28 cellular contexts compared by ENCODE assay signal in the genomic region with DNA sequence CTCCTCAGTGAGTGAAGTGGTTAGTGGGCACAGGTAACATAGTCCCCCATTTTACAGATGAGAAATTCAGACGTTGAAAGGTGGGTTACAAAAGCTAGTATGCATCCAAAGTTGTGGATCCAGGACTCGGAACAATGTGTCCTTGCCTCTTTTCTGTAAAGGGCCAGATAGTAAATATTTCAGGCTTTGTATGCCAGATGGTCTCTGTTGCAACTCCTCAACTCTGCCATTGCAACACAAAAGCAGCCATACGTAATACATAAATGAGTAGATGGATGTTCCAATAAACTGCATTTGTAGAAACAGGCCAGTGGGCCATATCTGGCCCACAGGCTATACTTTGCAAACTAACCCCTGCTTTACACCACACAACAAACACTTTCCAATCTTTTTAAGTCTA.
DNase-seq lines count a peak whose midpoint lies in the region; ATAC-seq and TF ChIP-seq lines count a peak whose summit lies in the region.
"Had no signal": no experiment of that assay in that cellular context is flagged by ENCODE, and none has a peak within 500 bp of the region (broad histone marks: within the 10 kb centered on the region; RNA-seq: fewer than 3 reads in every experiment).

No MANE protein-coding gene starts in this region.

- no peak for ATAC-seq in HG02623 (IDR thresholded peaks at IDR 0.05; ENCODE audit: unreplicated experiment)
- ATAC-seq: GM23338; left ventricle myocardium superior; stimulated activated naive CD8-positive, alpha-beta T cell treated with anti-CD3 and anti-CD28 coated beads, Interleukin-15, amount 100 ng/mL, for 72 hours had no signal

- H3K27me3 ChIP-seq in KMS-11 (ENCODE audit: insufficient read depth, low read depth), result no peaks in the 10 kb centered on the region
- no peaks in the 10 kb centered on the region for H3K27me3 ChIP-seq in adipocyte (replicated peaks; ENCODE audit: control insufficient read depth, insufficient read depth, low read length)
- peaks cover 5% of the 10 kb centered on the region for H3K27me3 ChIP-seq in osteoblast (ENCODE audit: insufficient read depth, low read length)
- H3K27me3 ChIP-seq: BLaER1, dorsolateral prefrontal cortex, thyroid gland had no signal

- H3K4me1 ChIP-seq in KMS-11 (ENCODE audit: low read depth, poor library complexity, severe bottlenecking) (peaks cover 30% of the 10 kb centered on the region), adipocyte (ENCODE audit: control insufficient read depth, insufficient read depth, low read length) (peaks cover 45% of the 10 kb centered on the region), osteoblast (ENCODE audit: insufficient read depth, low read length) (no peaks in the 10 kb centered on the region)
- H3K4me1 ChIP-seq: thyroid gland had no signal

- H3K27ac ChIP-seq in KMS-11, result no peak overlapping the region
- H3K27ac ChIP-seq in osteoblast (ENCODE audit: low read depth, low read length), result no peak overlapping the region
- H3K27ac ChIP-seq: BLaER1, esophagus squamous epithelium, thyroid gland had no signal

- H4K20me1 ChIP-seq in KMS-11 (ENCODE audit: insufficient read depth), result no peaks in the 10 kb centered on the region
- no peaks in the 10 kb centered on the region for H4K20me1 ChIP-seq in osteoblast (ENCODE audit: insufficient read depth, low read length)
- H4K20me1 ChIP-seq: BLaER1 had no signal

- H3K9me3 ChIP-seq in adipocyte (ENCODE audit: control insufficient read depth, low read length) (no peaks in the 10 kb centered on the region), osteoblast (ENCODE audit: low read depth, low read length) (no peaks in the 10 kb centered on the region)
- H3K9me3 ChIP-seq: esophagus squamous epithelium, thyroid gland had no signal

- no peak overlapping the region for H3K9ac ChIP-seq in KMS-11
- peak overlapping the region; percentile 81 for H3K9ac ChIP-seq in adipocyte (ENCODE audit: low read length)
- H3K9ac ChIP-seq: BLaER1 had no signal

- peak overlapping the region; percentile 90; the same call in 1 of the 2 replicates for H3K4me2 ChIP-seq in KMS-11
- H3K4me2 ChIP-seq in osteoblast (ENCODE audit: insufficient read depth, low read length), result no peak overlapping the region
- H3K4me2 ChIP-seq: GM23338, smooth muscle cell had no signal

- H2AFZ ChIP-seq in KMS-11 (ENCODE audit: low read depth) (no peak overlapping the region), osteoblast (ENCODE audit: low read length) (no peak overlapping the region)

- H3K4me3 ChIP-seq in KMS-11 (IDR thresholded peaks at IDR 0.05; ENCODE audit: insufficient read depth, low read depth, low read length) (no peak overlapping the region), adipocyte (ENCODE audit: low read length) (peak overlapping the region; percentile 22), fibroblast of villous mesenchyme (ENCODE audit: low read depth, low read length) (no peak overlapping the region), osteoblast (ENCODE audit: insufficient read depth, low read length) (no peak overlapping the region)
- H3K4me3 ChIP-seq: BLaER1, dorsolateral prefrontal cortex, esophagus squamous epithelium, GM23338, smooth muscle cell, thyroid gland had no signal

- no peak for TF ChIP-seq CTCF in KMS-11 (conservative IDR thresholded peaks at IDR 0.05; ENCODE audit: low read depth, low read length)
- TF ChIP-seq CTCF in fibroblast of villous mesenchyme (IDR thresholded peaks at IDR 0.05; ENCODE audit: insufficient read depth, low read depth, low read length), result no peak
- no peak for TF ChIP-seq CTCF in osteoblast (IDR thresholded peaks at IDR 0.05; ENCODE audit: extremely low read depth, low read depth, low read length)

- DNase-seq in adipocyte (ENCODE audit: low read depth), result peak; percentile 60
- DNase-seq in fibroblast of villous mesenchyme (ENCODE audit: low read depth), result peak; percentile 95
- DNase-seq in osteoblast (ENCODE audit: insufficient read length, low spot score, missing footprints), result peak; percentile 74
- no peak for DNase-seq in cerebellum (ENCODE audit: low spot score)
- no peak for DNase-seq in OCI-M1 (lab: John Stamatoyannopoulos, UW)
- DNase-seq: activated CD4-positive, alpha-beta T cell treated with anti-CD3 and anti-CD28 coated beads, Interleukin-2, amount 50 U/mL, for 48 hours; activated CD4-positive, CD25-positive, alpha-beta regulatory T cell; activated naive CD4-positive, alpha-beta T cell treated with Interleukin-2 at 50 U/mL for 16 hours; cerebellar nuclear complex; DMS 273 treated with DMSO at 0.1 percent for 48 hours; dorsolateral prefrontal cortex; esophagus squamous epithelium; HFFc6; islet precursor cell; left ventricle myocardium superior; NCI-H2081; NCI-H226; NCI-H748 treated with DMSO at 0.1 percent for 48 hours; RPMI8226; stimulated activated CD4-positive, alpha-beta T cell treated with anti-CD3 and anti-CD28 coated beads, Interleukin-2, amount 100 ng/mL, for 24 hours; stimulated activated naive CD8-positive, alpha-beta T cell treated with anti-CD3 and anti-CD28 coated beads, Interleukin-15, amount 100 ng/mL, for 72 hours; T-helper 1 cell; thyroid gland had no signal

- H3K79me2 ChIP-seq in KMS-11 (ENCODE audit: insufficient read depth, low read depth) (no peaks in the 10 kb centered on the region), osteoblast (ENCODE audit: insufficient read depth, low read length) (no peaks in the 10 kb centered on the region)

- H3K36me3 ChIP-seq in KMS-11 (ENCODE audit: insufficient read depth) (no peaks in the 10 kb centered on the region), adipocyte (ENCODE audit: control insufficient read depth, insufficient read depth, low read length, severe bottlenecking) (no peaks in the 10 kb centered on the region), osteoblast (ENCODE audit: insufficient read depth, low read length) (no peaks in the 10 kb centered on the region)
- H3K36me3 ChIP-seq: BLaER1, esophagus squamous epithelium, thyroid gland had no signal

Comparison
In these comparisons a context has a peak if more than half of its experiments do, and no peak if none do; other contexts are left out.
1. DNase-seq: peak in adipocyte (single experiment), fibroblast of villous mesenchyme (single experiment) and osteoblast (single experiment); none in cerebellum (single experiment) and OCI-M1 (single experiment).